Comparison of ENCODE assay signal across 9 cellular contexts in genomic region chr22:28075260-28075981, GRCh38.
DNase-seq lines count a peak whose midpoint lies in the region; TF ChIP-seq lines count a peak whose summit lies in the region.
"Had no signal": no experiment of that assay in that cellular context is flagged by ENCODE, and none has a peak within 500 bp of the region (broad histone marks: within the 10 kb centered on the region; RNA-seq: fewer than 3 reads in every experiment).

No MANE protein-coding gene starts in this region.

- H3K4me3 Mint-ChIP-seq in brain, result no peak overlapping the region

- H3K4me3 ChIP-seq in kidney epithelial cell (ENCODE audit: low read depth, low read length) (no peak overlapping the region), testis (no peak overlapping the region), MM.1S (ENCODE audit: low read length) (no peak overlapping the region)

- H3K27me3 Mint-ChIP-seq in brain, result no peaks in the 10 kb centered on the region

- H3K4me1 ChIP-seq in testis, result peaks cover 4% of the 10 kb centered on the region
- H3K4me1 ChIP-seq in MM.1S (ENCODE audit: low read length), result no peaks in the 10 kb centered on the region

- no peak overlapping the region for H3K9ac ChIP-seq in MM.1S (ENCODE audit: low read length)

- 54 to 64% methylated on average over 8 of the region's 8 CpGs for WGBS in testis, 2 donors

- H3K27me3 ChIP-seq in kidney epithelial cell (ENCODE audit: control insufficient read depth, insufficient read depth, low read length), result no peaks in the 10 kb centered on the region
- H3K27me3 ChIP-seq in testis, result no peaks in the 10 kb centered on the region
- no peaks in the 10 kb centered on the region for H3K27me3 ChIP-seq in MM.1S (replicated peaks; ENCODE audit: insufficient read depth, low read length)

- peaks cover 14% of the 10 kb centered on the region for H3K4me1 Mint-ChIP-seq in brain

- no peak overlapping the region for H3K4me2 ChIP-seq in MM.1S (ENCODE audit: low read depth, low read length)

- H3K9me2 ChIP-seq in MM.1S (replicated peaks; ENCODE audit: insufficient read depth, low read length), result no peaks in the 10 kb centered on the region

- no peaks in the 10 kb centered on the region for H3F3A ChIP-seq in MM.1S (ENCODE audit: insufficient read depth, low read length)

- peak overlapping the region in 4 of 5 experiments; percentile 19 to 73 (median 33) for H3K27ac Mint-ChIP-seq in brain

- TF ChIP-seq POLR2A in testis (IDR thresholded peaks at IDR 0.05), result no peak

- TF ChIP-seq CTCF in brain (conservative IDR thresholded peaks at IDR 0.05), result no peak
- TF ChIP-seq CTCF in kidney epithelial cell (IDR thresholded peaks at IDR 0.05; ENCODE audit: insufficient read depth, low read length, poor library complexity, severe bottlenecking), result no peak
- no peak for TF ChIP-seq CTCF in testis (IDR thresholded peaks at IDR 0.05)
- no peak for TF ChIP-seq CTCF in MM.1S (IDR thresholded peaks at IDR 0.05; ENCODE audit: low read length)

- H3K9me3 ChIP-seq in testis (no peaks in the 10 kb centered on the region), MM.1S (replicated peaks; ENCODE audit: insufficient read depth, low read length) (no peaks in the 10 kb centered on the region)

- H3K27ac ChIP-seq in testis, result no peak overlapping the region
- H3K27ac ChIP-seq in MM.1S (ENCODE audit: low read length), result no peak overlapping the region
- H3K27ac ChIP-seq: VCaP had no signal

- H4K20me1 ChIP-seq in MM.1S (ENCODE audit: insufficient read depth, low read length), result no peaks in the 10 kb centered on the region

- DNase-seq in HK-2 (ENCODE audit: unreplicated experiment) (peak; percentile 40), kidney epithelial cell (ENCODE audit: low read depth) (peak; percentile 26), testis (peak; percentile 20), MM.1S (no peak), NCI-H1092 treated with DMSO at 0.1 percent for 48 hours (lab: John Stamatoyannopoulos, UW) (no peak)
- no peak for DNase-seq in stimulated activated CD4-positive, alpha-beta T cell treated with anti-CD3 and anti-CD28 coated beads, Interleukin-12 subunit alpha, Interleukin-12 subunit beta, amount 100 ng/mL, for 4 hours
- no peak for DNase-seq in effector CD8-positive, alpha-beta T cell (lab: John Stamatoyannopoulos, UW)

- H3K36me3 ChIP-seq in kidney epithelial cell (ENCODE audit: control insufficient read depth, insufficient read depth, low read length) (no peaks in the 10 kb centered on the region), testis (ENCODE audit: low read depth, missing control alignments) (no peaks in the 10 kb centered on the region), MM.1S (replicated peaks; ENCODE audit: insufficient read depth, low read length) (no peaks in the 10 kb centered on the region)

- peaks cover 60% of the 10 kb centered on the region for H3K36me3 Mint-ChIP-seq in brain

- H3K79me2 ChIP-seq in MM.1S (ENCODE audit: low read length), result no peaks in the 10 kb centered on the region

- no peak overlapping the region for H2AFZ ChIP-seq in MM.1S (ENCODE audit: low read length)

- intact Hi-C loops in testis (cut with DNase I; ENCODE audit: low total_unique reads), result no loop called here

- peaks cover 2 to 12% (median 5%) of the 10 kb centered on the region in 5 experiments for H3K9me3 Mint-ChIP-seq in brain

Comparison
In these comparisons a context has a peak if more than half of its experiments do, and no peak if none do; other contexts are left out.
1. DNase-seq: peak in HK-2 (single experiment), kidney epithelial cell (single experiment) and testis (single experiment); none in stimulated activated CD4-positive, alpha-beta T cell treated with anti-CD3 and anti-CD28 coated beads, Interleukin-12 subunit alpha, Interleukin-12 subunit beta, amount 100 ng/mL, for 4 hours (single experiment), MM.1S (single experiment), effector CD8-positive, alpha-beta T cell (single experiment) and NCI-H1092 treated with DMSO at 0.1 percent for 48 hours (single experiment).